In the genomic region with DNA sequence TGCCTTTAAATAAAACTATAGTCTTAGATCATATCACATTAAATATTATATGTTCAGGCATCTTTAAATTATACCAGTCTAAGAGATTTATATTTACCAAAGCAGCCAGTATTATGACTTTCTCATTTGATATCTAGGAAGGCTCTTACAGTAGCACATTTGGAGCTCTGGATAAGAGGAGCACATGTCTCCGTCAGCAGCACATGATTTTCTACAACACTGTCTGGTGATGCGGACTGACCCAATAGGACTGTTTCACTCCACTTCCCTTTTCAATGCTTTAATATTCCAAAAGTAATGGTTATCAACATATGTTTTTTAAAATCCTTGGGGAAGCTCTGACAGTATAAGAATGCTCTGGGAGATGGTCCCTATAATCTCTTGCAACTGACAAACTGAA, we compare ENCODE assay signal across 1 cellular context.
A peak's percentile ranks its signal among the peaks of the same experiment; 100 is the strongest.
TF ChIP-seq lines count a peak whose summit lies in the region.

No MANE protein-coding gene starts in this region.

TF ChIP-seq in K562, 482 proteins besides CTCF, POLR2A, EP300 and RAD21 (continued from another document):
- TF ChIP-seq, protein P1, sequence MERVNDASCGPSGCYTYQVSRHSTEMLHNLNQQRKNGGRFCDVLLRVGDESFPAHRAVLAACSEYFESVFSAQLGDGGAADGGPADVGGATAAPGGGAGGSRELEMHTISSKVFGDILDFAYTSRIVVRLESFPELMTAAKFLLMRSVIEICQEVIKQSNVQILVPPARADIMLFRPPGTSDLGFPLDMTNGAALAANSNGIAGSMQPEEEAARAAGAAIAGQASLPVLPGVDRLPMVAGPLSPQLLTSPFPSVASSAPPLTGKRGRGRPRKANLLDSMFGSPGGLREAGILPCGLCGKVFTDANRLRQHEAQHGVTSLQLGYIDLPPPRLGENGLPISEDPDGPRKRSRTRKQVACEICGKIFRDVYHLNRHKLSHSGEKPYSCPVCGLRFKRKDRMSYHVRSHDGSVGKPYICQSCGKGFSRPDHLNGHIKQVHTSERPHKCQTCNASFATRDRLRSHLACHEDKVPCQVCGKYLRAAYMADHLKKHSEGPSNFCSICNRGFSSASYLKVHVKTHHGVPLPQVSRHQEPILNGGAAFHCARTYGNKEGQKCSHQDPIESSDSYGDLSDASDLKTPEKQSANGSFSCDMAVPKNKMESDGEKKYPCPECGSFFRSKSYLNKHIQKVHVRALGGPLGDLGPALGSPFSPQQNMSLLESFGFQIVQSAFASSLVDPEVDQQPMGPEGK (CRISPR knock-in tag; IDR thresholded peaks at IDR 0.05; ENCODE audit: borderline replicate concordance): no peak
- TF ChIP-seq POLR2AphosphoS2 (IDR thresholded peaks at IDR 0.05; ENCODE audit: low read length): no peak
- TF ChIP-seq, protein P2, sequence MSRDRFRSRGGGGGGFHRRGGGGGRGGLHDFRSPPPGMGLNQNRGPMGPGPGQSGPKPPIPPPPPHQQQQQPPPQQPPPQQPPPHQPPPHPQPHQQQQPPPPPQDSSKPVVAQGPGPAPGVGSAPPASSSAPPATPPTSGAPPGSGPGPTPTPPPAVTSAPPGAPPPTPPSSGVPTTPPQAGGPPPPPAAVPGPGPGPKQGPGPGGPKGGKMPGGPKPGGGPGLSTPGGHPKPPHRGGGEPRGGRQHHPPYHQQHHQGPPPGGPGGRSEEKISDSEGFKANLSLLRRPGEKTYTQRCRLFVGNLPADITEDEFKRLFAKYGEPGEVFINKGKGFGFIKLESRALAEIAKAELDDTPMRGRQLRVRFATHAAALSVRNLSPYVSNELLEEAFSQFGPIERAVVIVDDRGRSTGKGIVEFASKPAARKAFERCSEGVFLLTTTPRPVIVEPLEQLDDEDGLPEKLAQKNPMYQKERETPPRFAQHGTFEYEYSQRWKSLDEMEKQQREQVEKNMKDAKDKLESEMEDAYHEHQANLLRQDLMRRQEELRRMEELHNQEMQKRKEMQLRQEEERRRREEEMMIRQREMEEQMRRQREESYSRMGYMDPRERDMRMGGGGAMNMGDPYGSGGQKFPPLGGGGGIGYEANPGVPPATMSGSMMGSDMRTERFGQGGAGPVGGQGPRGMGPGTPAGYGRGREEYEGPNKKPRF (IDR thresholded peaks at IDR 0.05; ENCODE audit: low read depth, low read length): no peak
- no peak for TF ChIP-seq DPF2 (IDR thresholded peaks at IDR 0.05)
- no peak for TF ChIP-seq MEIS2 (IDR thresholded peaks at IDR 0.05; ENCODE audit: partially characterized antibody)
- peak; percentile 42; the same call in 1 of the 2 replicates for TF ChIP-seq L3MBTL2 (IDR thresholded peaks at IDR 0.05)
- no peak for TF ChIP-seq ZSCAN32 (CRISPR knock-in tag; IDR thresholded peaks at IDR 0.05)
- TF ChIP-seq, protein P3, sequence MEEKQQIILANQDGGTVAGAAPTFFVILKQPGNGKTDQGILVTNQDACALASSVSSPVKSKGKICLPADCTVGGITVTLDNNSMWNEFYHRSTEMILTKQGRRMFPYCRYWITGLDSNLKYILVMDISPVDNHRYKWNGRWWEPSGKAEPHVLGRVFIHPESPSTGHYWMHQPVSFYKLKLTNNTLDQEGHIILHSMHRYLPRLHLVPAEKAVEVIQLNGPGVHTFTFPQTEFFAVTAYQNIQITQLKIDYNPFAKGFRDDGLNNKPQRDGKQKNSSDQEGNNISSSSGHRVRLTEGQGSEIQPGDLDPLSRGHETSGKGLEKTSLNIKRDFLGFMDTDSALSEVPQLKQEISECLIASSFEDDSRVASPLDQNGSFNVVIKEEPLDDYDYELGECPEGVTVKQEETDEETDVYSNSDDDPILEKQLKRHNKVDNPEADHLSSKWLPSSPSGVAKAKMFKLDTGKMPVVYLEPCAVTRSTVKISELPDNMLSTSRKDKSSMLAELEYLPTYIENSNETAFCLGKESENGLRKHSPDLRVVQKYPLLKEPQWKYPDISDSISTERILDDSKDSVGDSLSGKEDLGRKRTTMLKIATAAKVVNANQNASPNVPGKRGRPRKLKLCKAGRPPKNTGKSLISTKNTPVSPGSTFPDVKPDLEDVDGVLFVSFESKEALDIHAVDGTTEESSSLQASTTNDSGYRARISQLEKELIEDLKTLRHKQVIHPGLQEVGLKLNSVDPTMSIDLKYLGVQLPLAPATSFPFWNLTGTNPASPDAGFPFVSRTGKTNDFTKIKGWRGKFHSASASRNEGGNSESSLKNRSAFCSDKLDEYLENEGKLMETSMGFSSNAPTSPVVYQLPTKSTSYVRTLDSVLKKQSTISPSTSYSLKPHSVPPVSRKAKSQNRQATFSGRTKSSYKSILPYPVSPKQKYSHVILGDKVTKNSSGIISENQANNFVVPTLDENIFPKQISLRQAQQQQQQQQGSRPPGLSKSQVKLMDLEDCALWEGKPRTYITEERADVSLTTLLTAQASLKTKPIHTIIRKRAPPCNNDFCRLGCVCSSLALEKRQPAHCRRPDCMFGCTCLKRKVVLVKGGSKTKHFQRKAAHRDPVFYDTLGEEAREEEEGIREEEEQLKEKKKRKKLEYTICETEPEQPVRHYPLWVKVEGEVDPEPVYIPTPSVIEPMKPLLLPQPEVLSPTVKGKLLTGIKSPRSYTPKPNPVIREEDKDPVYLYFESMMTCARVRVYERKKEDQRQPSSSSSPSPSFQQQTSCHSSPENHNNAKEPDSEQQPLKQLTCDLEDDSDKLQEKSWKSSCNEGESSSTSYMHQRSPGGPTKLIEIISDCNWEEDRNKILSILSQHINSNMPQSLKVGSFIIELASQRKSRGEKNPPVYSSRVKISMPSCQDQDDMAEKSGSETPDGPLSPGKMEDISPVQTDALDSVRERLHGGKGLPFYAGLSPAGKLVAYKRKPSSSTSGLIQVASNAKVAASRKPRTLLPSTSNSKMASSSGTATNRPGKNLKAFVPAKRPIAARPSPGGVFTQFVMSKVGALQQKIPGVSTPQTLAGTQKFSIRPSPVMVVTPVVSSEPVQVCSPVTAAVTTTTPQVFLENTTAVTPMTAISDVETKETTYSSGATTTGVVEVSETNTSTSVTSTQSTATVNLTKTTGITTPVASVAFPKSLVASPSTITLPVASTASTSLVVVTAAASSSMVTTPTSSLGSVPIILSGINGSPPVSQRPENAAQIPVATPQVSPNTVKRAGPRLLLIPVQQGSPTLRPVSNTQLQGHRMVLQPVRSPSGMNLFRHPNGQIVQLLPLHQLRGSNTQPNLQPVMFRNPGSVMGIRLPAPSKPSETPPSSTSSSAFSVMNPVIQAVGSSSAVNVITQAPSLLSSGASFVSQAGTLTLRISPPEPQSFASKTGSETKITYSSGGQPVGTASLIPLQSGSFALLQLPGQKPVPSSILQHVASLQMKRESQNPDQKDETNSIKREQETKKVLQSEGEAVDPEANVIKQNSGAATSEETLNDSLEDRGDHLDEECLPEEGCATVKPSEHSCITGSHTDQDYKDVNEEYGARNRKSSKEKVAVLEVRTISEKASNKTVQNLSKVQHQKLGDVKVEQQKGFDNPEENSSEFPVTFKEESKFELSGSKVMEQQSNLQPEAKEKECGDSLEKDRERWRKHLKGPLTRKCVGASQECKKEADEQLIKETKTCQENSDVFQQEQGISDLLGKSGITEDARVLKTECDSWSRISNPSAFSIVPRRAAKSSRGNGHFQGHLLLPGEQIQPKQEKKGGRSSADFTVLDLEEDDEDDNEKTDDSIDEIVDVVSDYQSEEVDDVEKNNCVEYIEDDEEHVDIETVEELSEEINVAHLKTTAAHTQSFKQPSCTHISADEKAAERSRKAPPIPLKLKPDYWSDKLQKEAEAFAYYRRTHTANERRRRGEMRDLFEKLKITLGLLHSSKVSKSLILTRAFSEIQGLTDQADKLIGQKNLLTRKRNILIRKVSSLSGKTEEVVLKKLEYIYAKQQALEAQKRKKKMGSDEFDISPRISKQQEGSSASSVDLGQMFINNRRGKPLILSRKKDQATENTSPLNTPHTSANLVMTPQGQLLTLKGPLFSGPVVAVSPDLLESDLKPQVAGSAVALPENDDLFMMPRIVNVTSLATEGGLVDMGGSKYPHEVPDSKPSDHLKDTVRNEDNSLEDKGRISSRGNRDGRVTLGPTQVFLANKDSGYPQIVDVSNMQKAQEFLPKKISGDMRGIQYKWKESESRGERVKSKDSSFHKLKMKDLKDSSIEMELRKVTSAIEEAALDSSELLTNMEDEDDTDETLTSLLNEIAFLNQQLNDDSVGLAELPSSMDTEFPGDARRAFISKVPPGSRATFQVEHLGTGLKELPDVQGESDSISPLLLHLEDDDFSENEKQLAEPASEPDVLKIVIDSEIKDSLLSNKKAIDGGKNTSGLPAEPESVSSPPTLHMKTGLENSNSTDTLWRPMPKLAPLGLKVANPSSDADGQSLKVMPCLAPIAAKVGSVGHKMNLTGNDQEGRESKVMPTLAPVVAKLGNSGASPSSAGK (IDR thresholded peaks at IDR 0.05): peak; percentile 36; the same call in 1 of the 2 replicates
- TF ChIP-seq SUPT5H (IDR thresholded peaks at IDR 0.05): no peak
- no peak for TF ChIP-seq POLR2H (tag; IDR thresholded peaks at IDR 0.05; ENCODE audit: low read depth)
- no peak for TF ChIP-seq SAFB (IDR thresholded peaks at IDR 0.05; ENCODE audit: borderline replicate concordance, low read depth, low read length)
